In the genomic region with DNA sequence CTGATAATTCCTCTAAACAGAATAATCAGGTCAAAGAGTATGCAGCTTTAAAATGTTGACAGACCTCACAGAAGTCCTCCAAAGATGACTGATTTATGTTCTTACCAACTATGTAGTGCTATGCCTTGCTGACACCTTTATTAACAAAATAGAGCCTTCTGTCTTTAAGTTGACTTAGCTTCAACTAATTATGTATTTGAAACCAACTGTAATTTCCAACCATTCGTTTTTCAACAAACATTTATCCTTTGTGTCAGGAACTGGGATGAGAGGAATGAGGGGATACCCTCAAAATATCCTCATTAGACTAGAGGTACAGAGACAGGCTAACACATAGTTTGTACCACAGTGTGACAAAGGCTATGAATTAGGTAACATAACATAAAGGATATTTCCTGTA, we compare ENCODE assay signal across 15 cellular contexts.
A peak's percentile ranks its signal among the peaks of the same experiment; 100 is the strongest.
DNase-seq lines count a peak whose midpoint lies in the region; ATAC-seq and TF ChIP-seq lines count a peak whose summit lies in the region.
"Had no signal": no experiment of that assay in that cellular context is flagged by ENCODE, and none has a peak within 500 bp of the region (broad histone marks: within the 10 kb centered on the region; RNA-seq: fewer than 3 reads in every experiment).

No MANE protein-coding gene starts in this region.

- WGBS in IMR-90 (ENCODE audit: extremely low coverage in 2 of 2, insufficient read length in 1 of 2), 2 experiments = no CpG with 5 or more reads among the region's 1 CpG

- H2AK9ac ChIP-seq in IMR-90 (replicated peaks; ENCODE audit: low read depth, low read length, poor library complexity) = no peak overlapping the region

- H3K27me3 Mint-ChIP-seq in activated CD4-positive, alpha-beta T cell treated with anti-CD3 and anti-CD28 coated beads, Interleukin-2, amount 10 ng/mL, durations not matched to agents 7 days and 5 days = no peaks in the 10 kb centered on the region
- H3K27me3 Mint-ChIP-seq: CD8-positive, alpha-beta memory T cell had no signal

- no peak for TF ChIP-seq POLR2A in IMR-90 (IDR thresholded peaks at IDR 0.05; ENCODE audit: low read depth, low read length)

- no peak overlapping the region for H2AK5ac ChIP-seq in IMR-90 (ENCODE audit: low read depth, low read length)

- H3K4me1 ChIP-seq in IMR-90 (ENCODE audit: control insufficient read depth, insufficient read depth, low read length) = peaks cover 2% of the 10 kb centered on the region
- peaks cover 5% of the 10 kb centered on the region for H3K4me1 ChIP-seq in RWPE2 (ENCODE audit: insufficient read depth, poor library complexity, severe bottlenecking)
- H3K4me1 ChIP-seq: BLaER1 had no signal

- H3K4me2 ChIP-seq in IMR-90 (ENCODE audit: low read depth, low read length) = no peak overlapping the region
- H3K4me2 ChIP-seq: BLaER1, GM23338 had no signal

- H3K36me3 ChIP-seq in IMR-90 (ENCODE audit: control insufficient read depth, insufficient read depth, low read length) = no peaks in the 10 kb centered on the region
- H3K36me3 ChIP-seq in RWPE2 (ENCODE audit: low read depth) = no peaks in the 10 kb centered on the region
- H3K36me3 ChIP-seq: BLaER1 had no signal

- H3K18ac ChIP-seq in IMR-90 (ENCODE audit: low read depth, low read length) = no peak overlapping the region

- CTCF ChIA-PET in activated CD4-positive, alpha-beta T cell treated with anti-CD3 and anti-CD28 coated beads, Interleukin-2, amount 10 ng/mL, durations not matched to agents 7 days and 5 days (lab: Charles Lee) = no interaction called here
- CTCF ChIA-PET in IMR-90 (lab: Yijun Ruan, JAX) = interaction anchor here (0.6 kb wide), 1 partner anchor 75 kb away, joined by 4 read pairs; no protein-coding TSS in a partner anchor

- no peak for DNase-seq in activated CD4-positive, alpha-beta T cell treated with anti-CD3 and anti-CD28 coated beads, Interleukin-2, amount 10 ng/mL, durations not matched to agents 7 days and 5 days
- DNase-seq in activated CD4-positive, alpha-beta T cell treated with anti-CD3 and anti-CD28 coated beads for 4 hours = no peak
- DNase-seq in IMR-90 (no peak), RWPE2 (ENCODE audit: low spot score) (no peak)
- DNase-seq in activated naive CD4-positive, alpha-beta T cell treated with Interleukin-2 at 50 U/mL for 16 hours = no peak
- no peak for DNase-seq in activated T-cell treated with anti-CD3 and anti-CD28 coated beads, Interleukin-2, amount 50 U/mL, for 48 hours
- DNase-seq: 8988T; AML-193; CD8-positive, alpha-beta memory T cell; DMS53; H7 had no signal

- BruUV-seq in IMR-90 (replicated peaks; lab: Mats Ljungman, UMichigan) = no TSS peak

- H3K4ac ChIP-seq in IMR-90 (ENCODE audit: low read depth, low read length) = no peak overlapping the region

- no peak for ATAC-seq in IMR-90 (ENCODE audit: low read depth)
- peak; percentile 19; the same call in 1 of the 3 replicates for ATAC-seq in RWPE2 (ENCODE audit: low read depth)
- no peak for ATAC-seq in HG03442 (IDR thresholded peaks at IDR 0.05; ENCODE audit: unreplicated experiment)
- ATAC-seq: GM23338 had no signal

- POLR2A ChIA-PET in activated CD4-positive, alpha-beta T cell treated with anti-CD3 and anti-CD28 coated beads, Interleukin-2, amount 10 ng/mL, durations not matched to agents 7 days and 5 days (lab: Charles Lee) = interaction anchor here (0.6 kb wide), 1 partner anchor 54 kb away, joined by 5 read pairs; no protein-coding TSS in a partner anchor
- POLR2A ChIA-PET in IMR-90 (lab: Charles Lee; ENCODE audit: unreplicated experiment) = no interaction called here

- H3K36me3 Mint-ChIP-seq in activated CD4-positive, alpha-beta T cell treated with anti-CD3 and anti-CD28 coated beads, Interleukin-2, amount 10 ng/mL, durations not matched to agents 7 days and 5 days (ENCODE audit: low read depth) = no peaks in the 10 kb centered on the region
- H3K36me3 Mint-ChIP-seq: CD8-positive, alpha-beta memory T cell had no signal

- H3K79me1 ChIP-seq in IMR-90 (ENCODE audit: low read depth in 1 of 2, low read length in 2 of 2) = peaks cover 0 to 4% of the 10 kb centered on the region in 2 experiments; a peak in 1 of 4 replicates

- H4K5ac ChIP-seq in IMR-90 (ENCODE audit: low read depth, low read length) = no peak overlapping the region

- H3K9me3 ChIP-seq in IMR-90 (ENCODE audit: control insufficient read depth, insufficient read depth, low read length) (no peaks in the 10 kb centered on the region), RWPE2 (ENCODE audit: severe bottlenecking) (no peaks in the 10 kb centered on the region)
- H3K9me3 ChIP-seq: BLaER1 had no signal

- dilution Hi-C loops in IMR-90 (cut with HindIII; ENCODE audit: low sequenced_read_pairs, unreplicated experiment) = no loop called here

- H3K27ac Mint-ChIP-seq in activated CD4-positive, alpha-beta T cell treated with anti-CD3 and anti-CD28 coated beads, Interleukin-2, amount 10 ng/mL, durations not matched to agents 7 days and 5 days = peak overlapping the region; percentile 33
- H3K27ac Mint-ChIP-seq: GM23338 had no signal

- H3K23ac ChIP-seq in IMR-90 (ENCODE audit: low read depth, low read length) = no peak overlapping the region

- H3K4me3 Mint-ChIP-seq in activated CD4-positive, alpha-beta T cell treated with anti-CD3 and anti-CD28 coated beads, Interleukin-2, amount 10 ng/mL, durations not matched to agents 7 days and 5 days = no peak overlapping the region
- H3K4me3 Mint-ChIP-seq: CD8-positive, alpha-beta memory T cell; GM23338 had no signal

- no peak overlapping the region for H4K91ac ChIP-seq in IMR-90 (ENCODE audit: insufficient read depth, low read depth, low read length)

- H3K27ac ChIP-seq in IMR-90 (ENCODE audit: insufficient read depth, low read length) = no peak overlapping the region
- H3K27ac ChIP-seq in RWPE2 (ENCODE audit: poor library complexity, severe bottlenecking) = no peak overlapping the region
- H3K27ac ChIP-seq: BLaER1, HL-60 had no signal

- H2BK20ac ChIP-seq in IMR-90 (ENCODE audit: low read depth, low read length) = no peak overlapping the region

- H3K4me3 ChIP-seq in IMR-90 (ENCODE audit: insufficient read depth, low read depth, low read length) = no peak overlapping the region
- no peak overlapping the region for H3K4me3 ChIP-seq in RWPE2 (ENCODE audit: severe bottlenecking)
- H3K4me3 ChIP-seq: BLaER1, GM23338 had no signal

- intact Hi-C loops in IMR-90 (cut with micrococcal nuclease) = no loop called here

- no peak for TF ChIP-seq RAD21 in IMR-90 (IDR thresholded peaks at IDR 0.05; ENCODE audit: low read length)

- no peak overlapping the region for H3K14ac ChIP-seq in IMR-90 (replicated peaks; ENCODE audit: low read depth, low read length)

- H3K4me1 Mint-ChIP-seq in activated CD4-positive, alpha-beta T cell treated with anti-CD3 and anti-CD28 coated beads, Interleukin-2, amount 10 ng/mL, durations not matched to agents 7 days and 5 days = no peaks in the 10 kb centered on the region
- H3K4me1 Mint-ChIP-seq: CD8-positive, alpha-beta memory T cell; GM23338 had no signal

- H2AFZ ChIP-seq in IMR-90 (replicated peaks; ENCODE audit: low read length, poor library complexity) = no peak overlapping the region
- H2AFZ ChIP-seq: GM23338 had no signal

- in situ Hi-C loops in IMR-90 (cut with MboI; ENCODE audit: low sequenced_read_pairs) = no loop called here

- peak overlapping the region; percentile 54; the same call in 1 of the 2 replicates for H2BK120ac ChIP-seq in IMR-90 (ENCODE audit: low read depth, low read length)

- H3K27me3 ChIP-seq in IMR-90 (ENCODE audit: control insufficient read depth, insufficient read depth, low read length) = no peaks in the 10 kb centered on the region
- no peaks in the 10 kb centered on the region for H3K27me3 ChIP-seq in RWPE2 (ENCODE audit: insufficient read depth, poor library complexity, severe bottlenecking)
- H3K27me3 ChIP-seq: BLaER1 had no signal

- peaks cover 3% of the 10 kb centered on the region; the same call in 1 of the 2 replicates for H3K9me1 ChIP-seq in IMR-90 (ENCODE audit: insufficient read depth, low read length)

- no peak overlapping the region for H2BK5ac ChIP-seq in IMR-90 (ENCODE audit: low read depth, low read length, poor library complexity, severe bottlenecking)

- H3K56ac ChIP-seq in IMR-90 (ENCODE audit: extremely low read depth, insufficient read depth, low read length) = no peak overlapping the region

- H4K8ac ChIP-seq in IMR-90 (ENCODE audit: low read depth in 2 of 2, low read length in 2 of 2) = peak overlapping the region in 1 of 2 experiments; percentile 60; a peak in 1 of 4 replicates

- no peak for TF ChIP-seq CTCF in IMR-90 (conservative IDR thresholded peaks at IDR 0.05; ENCODE audit: low read depth, low read length)
- no peak for TF ChIP-seq CTCF in RWPE2 (IDR thresholded peaks at IDR 0.05; ENCODE audit: poor library complexity, severe bottlenecking)

- H4K20me1 ChIP-seq in IMR-90 (ENCODE audit: insufficient read depth, low read length) = no peaks in the 10 kb centered on the region
- H4K20me1 ChIP-seq: BLaER1 had no signal

- H2BK15ac ChIP-seq in IMR-90 (ENCODE audit: low read depth, low read length) = 0 out of 3 replicates have a peak overlapping the region, but pooled peaks have one; percentile 80

- H3K9ac ChIP-seq in IMR-90 (ENCODE audit: low read depth, low read length) = no peak overlapping the region
- H3K9ac ChIP-seq: BLaER1 had no signal

- H3K9me3 Mint-ChIP-seq in activated CD4-positive, alpha-beta T cell treated with anti-CD3 and anti-CD28 coated beads, Interleukin-2, amount 10 ng/mL, durations not matched to agents 7 days and 5 days = no peaks in the 10 kb centered on the region
- H3K9me3 Mint-ChIP-seq: CD8-positive, alpha-beta memory T cell; GM23338 had no signal

TF ChIP-seq in IMR-90, 13 proteins besides CTCF, POLR2A, EP300 and RAD21:
- TF ChIP-seq MAFK (IDR thresholded peaks at IDR 0.05; ENCODE audit: low read depth, low read length) (no peak), MXI1 (IDR thresholded peaks at IDR 0.05; ENCODE audit: borderline replicate concordance, low read depth, low read length) (no peak), CHD1 (IDR thresholded peaks at IDR 0.05; ENCODE audit: low read depth, low read length) (no peak), BHLHE40 (IDR thresholded peaks at IDR 0.05; ENCODE audit: low read depth, low read length) (no peak), NFE2L2 (IDR thresholded peaks at IDR 0.05; ENCODE audit: low read depth, low read length) (no peak), SMC3 (IDR thresholded peaks at IDR 0.05; ENCODE audit: low read depth, low read length) (no peak), FOS (IDR thresholded peaks at IDR 0.05; ENCODE audit: low read depth, low read length) (no peak)
